Comparison of ENCODE assay signal across 15 cellular contexts in the genomic region with DNA sequence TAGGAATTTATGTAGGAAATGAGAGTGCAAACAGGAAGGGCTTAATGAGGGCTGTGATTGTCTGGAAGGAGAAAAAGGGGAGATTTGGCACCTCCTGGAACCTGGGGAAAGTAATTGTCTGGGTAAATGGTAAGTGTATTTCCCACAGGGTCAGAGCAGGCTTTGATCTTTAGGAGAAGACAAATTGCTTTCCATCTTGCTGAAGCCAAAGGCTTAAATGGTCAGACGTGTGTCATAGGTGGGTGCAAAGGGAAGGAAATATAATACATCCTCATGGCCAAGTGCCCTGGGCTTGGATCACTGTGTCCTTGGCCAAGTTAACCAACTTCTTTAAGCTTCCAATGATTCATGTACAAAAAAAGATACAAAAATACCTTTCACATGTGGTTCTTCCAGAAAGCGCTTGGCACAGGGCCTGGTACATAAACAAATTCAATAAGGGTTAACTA. TPM values are rescaled to one million over a fixed set of nuclear protein-coding genes. Genes with fewer than 3 reads are reported as not detected.
DNase-seq lines count a peak whose midpoint lies in the region; ATAC-seq, FAIRE-seq and TF ChIP-seq lines count a peak whose summit lies in the region.
"Had no signal": no experiment of that assay in that cellular context is flagged by ENCODE, and none has a peak within 500 bp of the region (broad histone marks: within the 10 kb centered on the region; RNA-seq: fewer than 3 reads in every experiment).

No MANE protein-coding gene starts in this region.

- no peak for TF ChIP-seq EP300 in sigmoid colon (IDR thresholded peaks at IDR 0.05)

- WGBS in sigmoid colon, 2 donors = 77 to 88% methylated on average over 2 of the region's 2 CpGs

- H3K4me1 ChIP-seq in breast epithelium = peaks cover 0 to 7% of the 10 kb centered on the region in 2 donors
- H3K4me1 ChIP-seq in sigmoid colon = peaks cover 0 to 12% (median 6%) of the 10 kb centered on the region in 4 donors

- TF ChIP-seq POLR2A in breast epithelium (IDR thresholded peaks at IDR 0.05) = no peak
- no peak for TF ChIP-seq POLR2A in sigmoid colon (IDR thresholded peaks at IDR 0.05)
- TF ChIP-seq POLR2A in GM12891 (IDR thresholded peaks at IDR 0.05; ENCODE audit: low read depth, low read length) = no peak

- no peak for FAIRE-seq in GM12891 (lab: Jason Lieb, UNC)
- FAIRE-seq: H1, islet of Langerhans had no signal

- H3K36me3 Mint-ChIP-seq in stimulated activated naive CD8-positive, alpha-beta T cell treated with anti-CD3 and anti-CD28 coated beads, Interleukin-15, Interleukin-2, amounts not matched to agents 100 ng/mL and 50 ng/mL, for 24 hours (ENCODE audit: low read depth) = no peaks in the 10 kb centered on the region

- H3K36me3 ChIP-seq in breast epithelium (no peaks in the 10 kb centered on the region), sigmoid colon (no peaks in the 10 kb centered on the region)
- H3K36me3 ChIP-seq: colonic mucosa had no signal

- intact Hi-C loops in breast epithelium (cut with DNase I; ENCODE audit: low total_unique reads) (no loop called here), sigmoid colon (cut with DNase I) (no loop called here)

- H3K9me3 Mint-ChIP-seq in stimulated activated naive CD8-positive, alpha-beta T cell treated with anti-CD3 and anti-CD28 coated beads, Interleukin-15, Interleukin-2, amounts not matched to agents 100 ng/mL and 50 ng/mL, for 24 hours = no peaks in the 10 kb centered on the region

- H3K4me3 Mint-ChIP-seq in stimulated activated naive CD8-positive, alpha-beta T cell treated with anti-CD3 and anti-CD28 coated beads, Interleukin-15, Interleukin-2, amounts not matched to agents 100 ng/mL and 50 ng/mL, for 24 hours = peak overlapping the region; percentile 68

- H3K9me3 ChIP-seq in breast epithelium (no peaks in the 10 kb centered on the region), sigmoid colon (no peaks in the 10 kb centered on the region)
- H3K9me3 ChIP-seq: Caco-2, colonic mucosa, spleen had no signal

- H3K27ac ChIP-seq in breast epithelium = peak overlapping the region; percentile 85 to 86
- H3K27ac ChIP-seq in sigmoid colon = peak overlapping the region in 2 of 4 donors; percentile 28 to 59
- H3K27ac ChIP-seq: colonic mucosa had no signal

- H3K27ac Mint-ChIP-seq in stimulated activated naive CD8-positive, alpha-beta T cell treated with anti-CD3 and anti-CD28 coated beads, Interleukin-15, Interleukin-2, amounts not matched to agents 100 ng/mL and 50 ng/mL, for 24 hours = no peak overlapping the region
- H3K27ac Mint-ChIP-seq: activated CD8-positive, alpha-beta T cell treated with anti-CD3 and anti-CD28 coated beads, Interleukin-2, amount 10 ng/mL, durations not matched to agents 7 days and 5 days had no signal

- H3K4me1 Mint-ChIP-seq in stimulated activated naive CD8-positive, alpha-beta T cell treated with anti-CD3 and anti-CD28 coated beads, Interleukin-15, Interleukin-2, amounts not matched to agents 100 ng/mL and 50 ng/mL, for 24 hours (ENCODE audit: low read depth) = peaks cover 13% of the 10 kb centered on the region

- DNase-seq in stimulated activated naive CD8-positive, alpha-beta T cell treated with anti-CD3 and anti-CD28 coated beads, Interleukin-15, Interleukin-2, amounts not matched to agents 100 U/mL and 50 U/mL, for 24 hours = no peak
- DNase-seq in breast epithelium (ENCODE audit: low spot score in 2 of 2) (peak in 1 of 2 donors; percentile 84), myocyte (ENCODE audit: low read depth) (peak; percentile 35), AG08396 (ENCODE audit: low spot score) (no peak), sigmoid colon (no peak), GM12891 (ENCODE audit: insufficient read length, low spot score) (no peak)
- DNase-seq: activated CD8-positive, alpha-beta T cell treated with anti-CD3 and anti-CD28 coated beads, Interleukin-2, amount 10 ng/mL, durations not matched to agents 7 days and 5 days; Caco-2; colonic mucosa; NCI-H2029; spleen had no signal

- no peak for ATAC-seq in stimulated activated naive CD8-positive, alpha-beta T cell treated with anti-CD3 and anti-CD28 coated beads, Interleukin-15, Interleukin-2, amounts not matched to agents 100 U/mL and 50 U/mL, for 24 hours
- ATAC-seq in GM21737 (IDR thresholded peaks at IDR 0.05; ENCODE audit: unreplicated experiment) = no peak
- ATAC-seq: activated CD8-positive, alpha-beta T cell treated with anti-CD3 and anti-CD28 coated beads, Interleukin-2, amount 10 ng/mL, durations not matched to agents 7 days and 5 days had no signal

- H3K27me3 ChIP-seq in breast epithelium (no peaks in the 10 kb centered on the region), sigmoid colon (no peaks in the 10 kb centered on the region)
- H3K27me3 ChIP-seq: colonic mucosa, spleen had no signal

- H3K4me3 ChIP-seq in breast epithelium = peak overlapping the region in 1 of 3 donors; percentile 47
- no peak overlapping the region for H3K4me3 ChIP-seq in sigmoid colon
- H3K4me3 ChIP-seq: colonic mucosa had no signal

- H3K27me3 Mint-ChIP-seq in stimulated activated naive CD8-positive, alpha-beta T cell treated with anti-CD3 and anti-CD28 coated beads, Interleukin-15, Interleukin-2, amounts not matched to agents 100 ng/mL and 50 ng/mL, for 24 hours = no peaks in the 10 kb centered on the region

- TF ChIP-seq CTCF in breast epithelium (IDR thresholded peaks at IDR 0.05) (no peak), sigmoid colon (IDR thresholded peaks at IDR 0.05) (no peak)

TF ChIP-seq in GM12891, 5 proteins besides CTCF, POLR2A, EP300 and RAD21:
- TF ChIP-seq SPI1 (IDR thresholded peaks at IDR 0.05; ENCODE audit: low read depth, low read length) (no peak), POU2F2 (IDR thresholded peaks at IDR 0.05; ENCODE audit: low read depth, low read length) (no peak), TAF1 (IDR thresholded peaks at IDR 0.05; ENCODE audit: low read depth, low read length) (no peak), POLR2AphosphoS5 (IDR thresholded peaks at IDR 0.05; ENCODE audit: low read depth, low read length) (no peak), PAX5 (IDR thresholded peaks at IDR 0.05; ENCODE audit: insufficient read depth, low read length, severe bottlenecking) (no peak)
TF ChIP-seq in GM12891: peak in this region for 0.

RNA-seq across cellular contexts. Expression of a gene that starts 1.3 kb away (rescaled TPM):
- total RNA-seq in breast epithelium = 100 to 1,000 TPM in 2 of 3 donors, 10 to 100 TPM in 1; 92.7 to 187 (median 147) TPM
- total RNA-seq in myocyte = 14.9 and 26.5 TPM in 2 replicates
- polyA plus RNA-seq in myocyte (2012) = 39.6 TPM
- 10 to 100 TPM; 40.4 to 59.1 (median 51.6) TPM for total RNA-seq in sigmoid colon
- 10 to 100 TPM; 77.7 to 88.7 (median 86.5) TPM for polyA plus RNA-seq in sigmoid colon
- 6.1 TPM for polyA plus RNA-seq in GM12891 (2012; ENCODE audit: low read depth, missing spikeins)

RNA-seq across cellular contexts. Expression of a gene that starts 22.7 kb away (rescaled TPM):
- total RNA-seq in breast epithelium = 1 to 10 TPM in 1 of 3 donors, under 1 TPM in 2; 0.80 to 2.8 (median 0.98) TPM
- not detected in 2 replicates for total RNA-seq in myocyte
- polyA plus RNA-seq in myocyte (2012) = 0.06 TPM
- total RNA-seq in sigmoid colon = not detected
- polyA plus RNA-seq in sigmoid colon = under 1 TPM in 1 of 3 donors, not detected in 2; 0.38 TPM
- not detected for polyA plus RNA-seq in GM12891 (2012; ENCODE audit: low read depth, missing spikeins)
- total RNA-seq: Caco-2, colonic mucosa, H1 had no signal
- polyA plus RNA-seq: H1 had no signal

RNA-seq across cellular contexts. Expression of a gene that starts 47.2 kb away (rescaled TPM):
- total RNA-seq in breast epithelium (10 to 100 TPM in 2 of 3 donors, 1 to 10 TPM in 1; 2.3 to 15.4 (median 12.3) TPM), myocyte (0.05 TPM in 2 replicates), sigmoid colon (1 to 10 TPM; 3.3 to 5.0 (median 4.3) TPM)
- polyA plus RNA-seq in myocyte (2012) = 0.21 TPM
- polyA plus RNA-seq in sigmoid colon = 10 to 100 TPM in 2 of 3 donors, 1 to 10 TPM in 1; 2.4 to 16.2 (median 13.3) TPM
- polyA plus RNA-seq in GM12891 (2012; ENCODE audit: low read depth, missing spikeins) = not detected
- total RNA-seq: Caco-2, H1 had no signal
- polyA plus RNA-seq: H1 had no signal
